Comparison of ENCODE assay signal across 10 cellular contexts in genomic region chr15:75693501-75694240, GRCh38. TPM values are rescaled to one million over a fixed set of nuclear protein-coding genes. Genes with fewer than 3 reads are reported as not detected.
DNase-seq lines count a peak whose midpoint lies in the region; ATAC-seq, FAIRE-seq and TF ChIP-seq lines count a peak whose summit lies in the region.
"Had no signal": no experiment of that assay in that cellular context is flagged by ENCODE, and none has a peak within 500 bp of the region (broad histone marks: within the 10 kb centered on the region; RNA-seq: fewer than 3 reads in every experiment).

No MANE protein-coding gene starts in this region.

- FAIRE-seq in GM12891 (lab: Jason Lieb, UNC): no peak
- FAIRE-seq: islet of Langerhans had no signal

- intact Hi-C loops in upper lobe of right lung (cut with DNase I): no loop called here

- TF ChIP-seq CTCF in upper lobe of right lung (IDR thresholded peaks at IDR 0.05): no peak

- H3K9ac ChIP-seq in mucosa of rectum (ENCODE audit: low read depth in 1 of 2, low read length in 2 of 2): no peak overlapping the region

- ATAC-seq in upper lobe of right lung: no peak

- H3K27me3 ChIP-seq in mucosa of rectum (ENCODE audit: control insufficient read depth in 2 of 2, insufficient read depth in 2 of 2, low read length in 2 of 2): no peaks in the 10 kb centered on the region
- H3K27me3 ChIP-seq in upper lobe of right lung: no peaks in the 10 kb centered on the region

- H3K36me3 ChIP-seq in mucosa of rectum (ENCODE audit: control insufficient read depth in 2 of 2, insufficient read depth in 2 of 2, low read length in 2 of 2) (no peaks in the 10 kb centered on the region), upper lobe of right lung (no peaks in the 10 kb centered on the region)

- H3K27ac ChIP-seq in cingulate gyrus (ENCODE audit: low read depth, low read length) (peak overlapping the region; percentile 60), mucosa of rectum (ENCODE audit: low read depth in 2 of 2, low read length in 2 of 2) (peak overlapping the region; percentile 19 to 68), upper lobe of right lung (no peak overlapping the region)

- H3K9me3 ChIP-seq in mucosa of rectum (ENCODE audit: control insufficient read depth in 2 of 2, low read length in 2 of 2) (no peaks in the 10 kb centered on the region), upper lobe of right lung (no peaks in the 10 kb centered on the region)

- H3K4me3 ChIP-seq in mucosa of rectum (ENCODE audit: low read length in 2 of 2) (no peak overlapping the region), upper lobe of right lung (no peak overlapping the region)

- peak; percentile 35 for DNase-seq in Ammon's horn (ENCODE audit: low spot score)
- peak; percentile 66 for DNase-seq in NCI-H226
- DNase-seq in cerebellum (ENCODE audit: low spot score): no peak
- DNase-seq in GM12891 (ENCODE audit: insufficient read length, low spot score): no peak
- no peak for DNase-seq in upper lobe of right lung
- no peak for DNase-seq in hippocampal formation (lab: John Stamatoyannopoulos, UW)

- TF ChIP-seq POLR2A in GM12891 (IDR thresholded peaks at IDR 0.05; ENCODE audit: low read depth, low read length): no peak

- H3K4me1 ChIP-seq in mucosa of rectum (ENCODE audit: control insufficient read depth in 2 of 2, insufficient read depth in 2 of 2, low read length in 2 of 2) (peaks cover 5 to 13% of the 10 kb centered on the region in 2 donors), upper lobe of right lung (peaks cover 20% of the 10 kb centered on the region)

TF ChIP-seq in GM12891, 5 proteins besides CTCF, POLR2A, EP300 and RAD21:
- TF ChIP-seq TAF1 (IDR thresholded peaks at IDR 0.05; ENCODE audit: low read depth, low read length) (no peak), POU2F2 (IDR thresholded peaks at IDR 0.05; ENCODE audit: low read depth, low read length) (no peak), SPI1 (IDR thresholded peaks at IDR 0.05; ENCODE audit: low read depth, low read length) (no peak), POLR2AphosphoS5 (IDR thresholded peaks at IDR 0.05; ENCODE audit: low read depth, low read length) (no peak), PAX5 (IDR thresholded peaks at IDR 0.05; ENCODE audit: insufficient read depth, low read length, severe bottlenecking) (no peak)

RNA-seq across cellular contexts. Expression of gene CSPG4, which starts 19.0 kb away (rescaled TPM):
- 9.6 TPM for total RNA-seq in cerebellum
- 0.67 TPM for polyA plus RNA-seq in GM12891 (2012; ENCODE audit: low read depth, missing spikeins)
- total RNA-seq in upper lobe of right lung: 12.6 TPM
- polyA plus RNA-seq: IgD-negative memory B cell had no signal

RNA-seq across cellular contexts. Expression of gene SNX33, which starts 46.0 kb away (rescaled TPM):
- total RNA-seq in cerebellum (4.3 TPM), upper lobe of right lung (31.0 TPM)
- 0.32 TPM for polyA plus RNA-seq in GM12891 (2012; ENCODE audit: low read depth, missing spikeins)

RNA-seq across cellular contexts. Expression of gene IMP3, which starts 53.6 kb away (rescaled TPM):
- total RNA-seq in cerebellum: 26.3 TPM
- polyA plus RNA-seq in GM12891 (2012; ENCODE audit: low read depth, missing spikeins): 62.4 TPM
- 54.9 TPM for total RNA-seq in upper lobe of right lung

Comparison
In these comparisons a context has a peak if more than half of its experiments do, and no peak if none do; other contexts are left out.
1. DNase-seq: peak in Ammon's horn (single experiment) and NCI-H226 (single experiment); none in cerebellum (single experiment), GM12891 (single experiment), upper lobe of right lung (single experiment) and hippocampal formation (0 of 2).